In genomic region chr2:97590515-97591394, GRCh38 we compare ENCODE assay signal across 8 cellular contexts. TPM values are rescaled to one million over a fixed set of nuclear protein-coding genes. Genes with fewer than 3 reads are reported as not detected.
A peak's percentile ranks its signal among the peaks of the same experiment; 100 is the strongest.
DNase-seq lines count a peak whose midpoint lies in the region; TF ChIP-seq lines count a peak whose summit lies in the region.
"Not testable (repeated sequence)": the region's sequence is repeated elsewhere in the genome, so short reads cannot be mapped to it uniquely, and the experiment has no call there.

No MANE protein-coding gene starts in this region.

- H3K27ac Mint-ChIP-seq in H9, result not testable (repeated sequence)
- peak overlapping the region; percentile 88 for H3K27ac Mint-ChIP-seq in activated CD4-positive, alpha-beta memory T cell treated with anti-CD3 and anti-CD28 coated beads for 36 hours
- H3K27ac Mint-ChIP-seq in chondrocyte (ENCODE audit: unreplicated experiment), result peak overlapping the region; percentile 90
- peak overlapping the region; percentile 94 for H3K27ac Mint-ChIP-seq in progenitor cell of endocrine pancreas

- POLR2A ChIA-PET in activated CD4-positive, alpha-beta memory T cell treated with anti-CD3 and anti-CD28 coated beads for 36 hours (lab: Charles Lee), result interaction anchor here (0.6 to 2.3 kb wide), 8 partner anchors 55 to 124 kb away, joined by 3 to 13 read pairs (median 4); partner anchors contain the start of genes ACTR1B and COX5B

- not testable (repeated sequence) for H3K18ac ChIP-seq in H9 (ENCODE audit: insufficient read length, low read depth, low read length)

- H3K27me3 Mint-ChIP-seq in H9 (ENCODE audit: low read depth); activated CD4-positive, alpha-beta memory T cell treated with anti-CD3 and anti-CD28 coated beads for 36 hours; chondrocyte (ENCODE audit: low read depth); progenitor cell of endocrine pancreas: not testable (repeated sequence)

- not testable (repeated sequence) for H3K14ac ChIP-seq in H9 (ENCODE audit: insufficient read depth, low read length)

- H3K4me1 ChIP-seq in ES-I3 (ENCODE audit: insufficient read depth, low read length); H9 (ENCODE audit: insufficient read depth, low read length); iPS-15b (ENCODE audit: control insufficient read depth, insufficient read depth, low read length): not testable (repeated sequence)

- H3K4me2 ChIP-seq in H9 (ENCODE audit: insufficient read depth, insufficient read length, low read length), result peak overlapping the region; percentile 62

- H2AFZ ChIP-seq in H9 (ENCODE audit: low read length), result peak overlapping the region; percentile 80

- H3K23me2 ChIP-seq in H9 (ENCODE audit: insufficient read length, low read depth, low read length, poor library complexity, severe bottlenecking), result not testable (repeated sequence)

- CTCF ChIA-PET in activated CD4-positive, alpha-beta memory T cell treated with anti-CD3 and anti-CD28 coated beads for 36 hours (lab: Charles Lee), result interaction anchor here (0.6 to 4.6 kb wide), 28 partner anchors 54 to 172 kb away, joined by 3 to 232 read pairs (median 6); partner anchors contain the start of genes ACTR1B, COX5B and ZAP70

- H2BK20ac ChIP-seq in H9 (ENCODE audit: low read depth, low read length, poor library complexity, severe bottlenecking), result not testable (repeated sequence)

- H3K9me3 Mint-ChIP-seq in H9; activated CD4-positive, alpha-beta memory T cell treated with anti-CD3 and anti-CD28 coated beads for 36 hours; chondrocyte (ENCODE audit: low read depth); progenitor cell of endocrine pancreas (ENCODE audit: low read depth): not testable (repeated sequence)

- H3K79me1 ChIP-seq in H9 (ENCODE audit: insufficient read depth, low read depth, low read length, poor library complexity, severe bottlenecking), result not testable (repeated sequence)

- not testable (repeated sequence) for H3K36me3 Mint-ChIP-seq in H9 (ENCODE audit: insufficient read depth in 1 of 3, low read depth in 3 of 3); activated CD4-positive, alpha-beta memory T cell treated with anti-CD3 and anti-CD28 coated beads for 36 hours; chondrocyte (ENCODE audit: low read depth); progenitor cell of endocrine pancreas (ENCODE audit: insufficient read depth)

- not testable (repeated sequence) for H4K20me1 ChIP-seq in H9 (ENCODE audit: control insufficient read depth, insufficient read depth, insufficient read length)

- not testable (repeated sequence) for H4K8ac ChIP-seq in H9 (replicated peaks; ENCODE audit: insufficient read length, low read depth, low read length)

- not testable (repeated sequence) for H4K91ac ChIP-seq in H9 (ENCODE audit: insufficient read length, low read depth, low read length)

- intact Hi-C loops in activated CD4-positive, alpha-beta memory T cell treated with anti-CD3 and anti-CD28 coated beads for 36 hours (cut with micrococcal nuclease), result loop anchor here (1.0 kb wide), 2 partner anchors 74 to 107 kb away; partner anchors contain the start of gene ACTR1B

- H3K27me3 ChIP-seq in H9 (ENCODE audit: insufficient read depth, low read length); iPS-15b (ENCODE audit: control insufficient read depth, insufficient read depth, low read length): not testable (repeated sequence)

- H3T11ph ChIP-seq in H9 (ENCODE audit: low read length), result not testable (repeated sequence)

- H3K36me3 ChIP-seq in ES-I3 (ENCODE audit: insufficient read depth, low read length); KOPT-K1 (ENCODE audit: insufficient read depth, low read length); iPS-15b (ENCODE audit: control insufficient read depth, insufficient read depth, low read length): not testable (repeated sequence)

- not testable (repeated sequence) for H3K4ac ChIP-seq in H9 (ENCODE audit: low read depth, low read length)

- not testable (repeated sequence) for H3K9me3 ChIP-seq in ES-I3 (ENCODE audit: control insufficient read depth, insufficient read depth, low read length); H9 (ENCODE audit: control insufficient read depth, low read depth, low read length); KOPT-K1 (ENCODE audit: insufficient read depth, low read length, poor library complexity, severe bottlenecking); iPS-15b (ENCODE audit: control insufficient read depth, insufficient read depth, low read length)

- DNase-seq in H9, result peak; percentile 76
- DNase-seq in activated CD4-positive, alpha-beta memory T cell treated with anti-CD3 and anti-CD28 coated beads for 36 hours, result peak; percentile 77
- DNase-seq in chondrocyte (ENCODE audit: low spot score), result not testable (repeated sequence)
- DNase-seq in progenitor cell of endocrine pancreas (ENCODE audit: low spot score, unreplicated experiment), result peak; percentile 63
- peak; percentile 52 for DNase-seq in stromal cell of bone marrow (ENCODE audit: low read depth)

- H3K79me2 ChIP-seq in H9 (ENCODE audit: insufficient read depth, low read length), result not testable (repeated sequence)

- not testable (repeated sequence) for H3K4me1 Mint-ChIP-seq in H9; activated CD4-positive, alpha-beta memory T cell treated with anti-CD3 and anti-CD28 coated beads for 36 hours (ENCODE audit: low read depth); chondrocyte (ENCODE audit: low read depth); progenitor cell of endocrine pancreas (ENCODE audit: low read depth)

- H3K9ac ChIP-seq in ES-I3 (ENCODE audit: low read depth, low read length), result peak overlapping the region; percentile 87
- peak overlapping the region; percentile 20 for H3K9ac ChIP-seq in H9 (ENCODE audit: extremely low read depth, insufficient read length, low read length)
- not testable (repeated sequence) for H3K9ac ChIP-seq in iPS-15b (ENCODE audit: low read depth, low read length)

- not testable (repeated sequence) for H2BK5ac ChIP-seq in H9 (ENCODE audit: insufficient read length, low read length)

- WGBS in H9 (ENCODE audit: extremely low coverage, insufficient read length, low lambda C conversion rate), result no CpG with 5 or more reads among the region's 33 CpGs

- H2AK5ac ChIP-seq in H9 (ENCODE audit: insufficient read length, low read length), result not testable (repeated sequence)

- TF ChIP-seq CTCF in H9 (conservative IDR thresholded peaks at IDR 0.05), result peak; percentile 99
- peak; percentile 93 for TF ChIP-seq CTCF in chondrocyte (IDR thresholded peaks at IDR 0.05)
- peak; percentile 97 for TF ChIP-seq CTCF in progenitor cell of endocrine pancreas (IDR thresholded peaks at IDR 0.05; ENCODE audit: unreplicated experiment)

- H3K4me3 ChIP-seq in iPS-15b (ENCODE audit: low read depth, low read length), result peak overlapping the region; percentile 62

- H2BK120ac ChIP-seq in H9 (ENCODE audit: low read depth, low read length, poor library complexity, severe bottlenecking), result not testable (repeated sequence)

- not testable (repeated sequence) for H3K23ac ChIP-seq in H9 (ENCODE audit: insufficient read length, low read depth, low read length)

- H3K4me3 Mint-ChIP-seq in H9 (peak overlapping the region; percentile 64 to 81), chondrocyte (ENCODE audit: unreplicated experiment) (peak overlapping the region; percentile 74), progenitor cell of endocrine pancreas (ENCODE audit: low read depth) (peak overlapping the region; percentile 76)
- peak overlapping the region; percentile 75 for H3K4me3 Mint-ChIP-seq in activated CD4-positive, alpha-beta memory T cell treated with anti-CD3 and anti-CD28 coated beads for 36 hours

- H4K5ac ChIP-seq in H9 (ENCODE audit: insufficient read length, low read depth, low read length), result not testable (repeated sequence)

- H3K27ac ChIP-seq in H9 (ENCODE audit: insufficient read length, low read depth, low read length), result not testable (repeated sequence)
- peak overlapping the region; percentile 92 for H3K27ac ChIP-seq in KOPT-K1 (ENCODE audit: low read depth, low read length, poor library complexity, severe bottlenecking)

- H2BK15ac ChIP-seq in H9 (ENCODE audit: low read depth, low read length), result not testable (repeated sequence)

- H3K56ac ChIP-seq in H9 (ENCODE audit: insufficient read length, low read depth, low read length), result not testable (repeated sequence)

- not testable (repeated sequence) for H2BK12ac ChIP-seq in H9 (ENCODE audit: insufficient read length, low read depth, low read length)

RNA-seq across cellular contexts. Expression of gene ANKRD36B, which starts 1.1 kb away (rescaled TPM):
- total RNA-seq in H9 (2021), result 7.6 and 8.2 TPM in 2 replicates
- 10 to 100 TPM; 17.6 to 18.3 TPM for total RNA-seq in activated CD4-positive, alpha-beta memory T cell treated with anti-CD3 and anti-CD28 coated beads for 36 hours
- total RNA-seq in chondrocyte, result 21.9 to 40.3 TPM (median 27.6 TPM) in 3 replicates
- total RNA-seq in progenitor cell of endocrine pancreas, result 67.8 and 77.0 TPM in 2 replicates

RNA-seq across cellular contexts. Expression of gene COX5B, which starts 55.1 kb away (rescaled TPM):
- 237 and 246 TPM in 2 replicates for total RNA-seq in H9 (2021)
- 100 to 1,000 TPM; 215 to 217 TPM for total RNA-seq in activated CD4-positive, alpha-beta memory T cell treated with anti-CD3 and anti-CD28 coated beads for 36 hours
- 147 to 170 TPM (median 150 TPM) in 3 replicates for total RNA-seq in chondrocyte
- 157 and 161 TPM in 2 replicates for total RNA-seq in progenitor cell of endocrine pancreas
